Comparison of ENCODE assay signal across 8 cellular contexts in genomic region chr22:38793721-38794466, GRCh38. TPM values are rescaled to one million over a fixed set of nuclear protein-coding genes. Genes with fewer than 3 reads are reported as not detected.
DNase-seq lines count a peak whose midpoint lies in the region; ATAC-seq and TF ChIP-seq lines count a peak whose summit lies in the region.

A gene with protein sequence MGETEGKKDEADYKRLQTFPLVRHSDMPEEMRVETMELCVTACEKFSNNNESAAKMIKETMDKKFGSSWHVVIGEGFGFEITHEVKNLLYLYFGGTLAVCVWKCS (minus strand): TSS chr22:38794143. CDS start chr22:38782731, 11,412 bp downstream.

- TF ChIP-seq CTCF in coronary artery (IDR thresholded peaks at IDR 0.05): no peak

- H3K27me3 Mint-ChIP-seq in activated CD4-positive, alpha-beta T cell treated with anti-CD3 and anti-CD28 coated beads, Interleukin-2, amount 10 ng/mL, durations not matched to agents 7 days and 5 days: peaks cover 2% of the 10 kb centered on the region

- H3K4me1 ChIP-seq in BLaER1: peaks cover 18% of the 10 kb centered on the region

- peaks cover 14% of the 10 kb centered on the region for H3K36me3 ChIP-seq in BLaER1

- peak within 1 kb of the TSS; percentile 97 for H3K4me2 ChIP-seq in BLaER1

- no peaks in the 10 kb centered on the region for H4K20me1 ChIP-seq in BLaER1

- ATAC-seq in GM19351 (IDR thresholded peaks at IDR 0.05; ENCODE audit: unreplicated experiment) (peak; percentile 97), HG03520 (IDR thresholded peaks at IDR 0.05; ENCODE audit: unreplicated experiment) (peak; percentile 93)

- H3K4me3 Mint-ChIP-seq in activated CD4-positive, alpha-beta T cell treated with anti-CD3 and anti-CD28 coated beads, Interleukin-2, amount 10 ng/mL, durations not matched to agents 7 days and 5 days: peak within 1 kb of the TSS; percentile 80

- H3K27ac Mint-ChIP-seq in activated CD4-positive, alpha-beta T cell treated with anti-CD3 and anti-CD28 coated beads, Interleukin-2, amount 10 ng/mL, durations not matched to agents 7 days and 5 days: peak within 1 kb of the TSS; percentile 79

- H3K4me3 ChIP-seq in BLaER1: peak within 1 kb of the TSS; percentile 86
- peak within 1 kb of the TSS; percentile 81 for H3K4me3 ChIP-seq in coronary artery

- H3K9ac ChIP-seq in BLaER1: peak within 1 kb of the TSS; percentile 79

- H3K9me3 ChIP-seq in BLaER1: peaks cover under 1% of the 10 kb centered on the region; the same call in 1 of the 2 replicates

- DNase-seq in NCI-H526 treated with DMSO at 0.1 percent for 48 hours (lab: John Stamatoyannopoulos, UW): peak; percentile 92
- DNase-seq in activated CD4-positive, alpha-beta T cell treated with anti-CD3 and anti-CD28 coated beads, Interleukin-2, amount 10 ng/mL, durations not matched to agents 7 days and 5 days: peak; percentile 96
- DNase-seq in coronary artery (ENCODE audit: low spot score): peak; percentile 96
- DNase-seq in stimulated activated CD4-positive, alpha-beta T cell treated with anti-CD3 and anti-CD28 coated beads, Interleukin-1b, Interleukin-23, amount 100 ng/mL, for 24 hours (ENCODE audit: low read depth in 4 of 4, low spot score in 1 of 4): peak; percentile 67 to 89 (median 81)

- H3K27me3 ChIP-seq in BLaER1 (no peaks in the 10 kb centered on the region; the same call in 1 of the 2 replicates), layer of hippocampus (ENCODE audit: control insufficient read depth, insufficient read depth, low read length) (no peaks in the 10 kb centered on the region)

- H3K27ac ChIP-seq in BLaER1 (peak within 1 kb of the TSS; percentile 56), coronary artery (peak within 1 kb of the TSS; percentile 77 to 85), layer of hippocampus (ENCODE audit: low read depth, low read length) (peak within 1 kb of the TSS; percentile 40)

- H3K9me3 Mint-ChIP-seq in activated CD4-positive, alpha-beta T cell treated with anti-CD3 and anti-CD28 coated beads, Interleukin-2, amount 10 ng/mL, durations not matched to agents 7 days and 5 days: peaks cover 3% of the 10 kb centered on the region

- POLR2A ChIA-PET in activated CD4-positive, alpha-beta T cell treated with anti-CD3 and anti-CD28 coated beads, Interleukin-2, amount 10 ng/mL, durations not matched to agents 7 days and 5 days (lab: Charles Lee): no interaction called here

- H3K36me3 Mint-ChIP-seq in activated CD4-positive, alpha-beta T cell treated with anti-CD3 and anti-CD28 coated beads, Interleukin-2, amount 10 ng/mL, durations not matched to agents 7 days and 5 days (ENCODE audit: low read depth): peaks cover 2% of the 10 kb centered on the region

- CTCF ChIA-PET in activated CD4-positive, alpha-beta T cell treated with anti-CD3 and anti-CD28 coated beads, Interleukin-2, amount 10 ng/mL, durations not matched to agents 7 days and 5 days (lab: Charles Lee): no interaction called here

- H3K4me1 Mint-ChIP-seq in activated CD4-positive, alpha-beta T cell treated with anti-CD3 and anti-CD28 coated beads, Interleukin-2, amount 10 ng/mL, durations not matched to agents 7 days and 5 days: peaks cover 33% of the 10 kb centered on the region

RNA-seq across cellular contexts. Expression of the gene that starts here (rescaled TPM):
- total RNA-seq in activated CD4-positive, alpha-beta T cell treated with anti-CD3 and anti-CD28 coated beads, Interleukin-2, amount 10 ng/mL, durations not matched to agents 7 days and 5 days: 10 to 100 TPM in 1 of 2 experiments, 1 to 10 TPM in 1; 7.9 to 10.2 TPM

Comparison
In these comparisons a context has a peak if more than half of its experiments do, and no peak if none do; other contexts are left out.
1. Peak in every context shown above with its lines: DNase-seq, ATAC-seq, H3K4me3 ChIP-seq and H3K27ac ChIP-seq.